15 cellular contexts compared by ENCODE assay signal in genomic region chr6:45500924-45501816, GRCh38.
DNase-seq lines count a peak whose midpoint lies in the region; ATAC-seq, FAIRE-seq and TF ChIP-seq lines count a peak whose summit lies in the region.
"Had no signal": no experiment of that assay in that cellular context is flagged by ENCODE, and none has a peak within 500 bp of the region (broad histone marks: within the 10 kb centered on the region; RNA-seq: fewer than 3 reads in every experiment).

No MANE protein-coding gene starts in this region.

- no peak for TF ChIP-seq POLR2A in K562 (conservative IDR thresholded peaks at IDR 0.05)

- H3K9ac ChIP-seq in Karpas-422 (ENCODE audit: low read length) = no peak overlapping the region
- no peak overlapping the region for H3K9ac ChIP-seq in K562 (ENCODE audit: insufficient read depth in 1 of 2, low read depth in 2 of 2, low read length in 2 of 2)

- no peaks in the 10 kb centered on the region for H3K27me3 ChIP-seq in Karpas-422 (ENCODE audit: low read length)
- H3K27me3 ChIP-seq in K562 (ENCODE audit: control insufficient read depth in 2 of 2, insufficient read depth in 2 of 2, low read length in 2 of 2) = no peaks in the 10 kb centered on the region
- H3K27me3 ChIP-seq in heart right ventricle = no peaks in the 10 kb centered on the region

- CTCF ChIA-PET in K562 (lab: Yijun Ruan, JAX; ENCODE audit: low intra/inter-chr PET ratio) = interaction anchor here (0.7 kb wide), 1 partner anchor 27 kb away, joined by 3 read pairs; no protein-coding TSS in a partner anchor

- H4K20me1 ChIP-seq in Karpas-422 (ENCODE audit: insufficient read depth, low read depth, low read length) = no peaks in the 10 kb centered on the region
- no peaks in the 10 kb centered on the region for H4K20me1 ChIP-seq in K562 (replicated peaks; ENCODE audit: control insufficient read depth, insufficient read depth, low read length)

- POLR2A ChIA-PET in K562 (lab: Yijun Ruan, JAX) = interaction anchor here (0.5 to 1.5 kb wide), 4 partner anchors 8 to 31 kb away, joined by 3 to 5 read pairs (median 4); no protein-coding TSS in a partner anchor

- peaks cover 5% of the 10 kb centered on the region for H3K4me1 ChIP-seq in Karpas-422 (ENCODE audit: low read length)
- peaks cover 0 to 14% of the 10 kb centered on the region in 2 experiments; a peak in 1 of 5 replicates for H3K4me1 ChIP-seq in K562 (replicated peaks in 1 of 2; ENCODE audit: control insufficient read depth in 2 of 2, insufficient read depth in 2 of 2, low read length in 2 of 2)
- H3K4me1 ChIP-seq in heart right ventricle = peaks cover 0 to 16% (median 4%) of the 10 kb centered on the region in 9 donors

- peak; percentile 22 to 51; a peak in 3 of 4 replicates for TF ChIP-seq RAD21 in K562 (CRISPR knock-in tag; conservative IDR thresholded peaks at IDR 0.05 in 1 of 2, IDR thresholded peaks at IDR 0.05 in 1 of 2)

- in situ Hi-C loops in K562 (cut with MboI) = no loop called here

- H3K9me1 ChIP-seq in K562 (ENCODE audit: control insufficient read depth, insufficient read depth, low read length) = no peaks in the 10 kb centered on the region

- peak; percentile 85 for DNase-seq in Karpas-422
- peak; percentile 64 to 73 (median 68) for DNase-seq in K562 (ENCODE audit: extremely low read depth in 1 of 4, low spot score in 3 of 4)
- DNase-seq in mesothelial cell of epicardium (ENCODE audit: low spot score in 2 of 2, unreplicated experiment in 2 of 2) = no peak
- no peak for DNase-seq in heart right ventricle
- DNase-seq in activated T-cell treated with anti-CD3 and anti-CD28 coated beads, Interleukin-2, amount 50 U/mL, for 1 hour = no peak
- DNase-seq in left colon = no peak
- no peak for DNase-seq in EL
- DNase-seq: activated CD4-positive, alpha-beta T cell treated with anti-CD3 and anti-CD28 coated beads, Interleukin-2, amount 50 U/mL, for 4 hours; effector memory CD4-positive, alpha-beta T cell; NCI-H510A treated with DMSO at 0.1 percent for 48 hours; stimulated activated CD4-positive, alpha-beta T cell treated with anti-CD3 and anti-CD28 coated beads, Interleukin-4, amount 100 ng/mL, for 1 hour; T-helper 1 cell had no signal

- no peak for TF ChIP-seq EP300 in K562 (IDR thresholded peaks at IDR 0.05; ENCODE audit: low read length)

- H3K36me3 ChIP-seq in Karpas-422 (ENCODE audit: insufficient read depth, low read length) (no peaks in the 10 kb centered on the region), K562 (ENCODE audit: control insufficient read depth, insufficient read depth, low read length) (no peaks in the 10 kb centered on the region), heart right ventricle (no peaks in the 10 kb centered on the region)

- H2AFZ ChIP-seq in Karpas-422 (ENCODE audit: low read length) = no peak overlapping the region
- no peak overlapping the region for H2AFZ ChIP-seq in K562 (ENCODE audit: low read depth, low read length)

- H3K9me3 ChIP-seq in Karpas-422 (ENCODE audit: low read length) (no peaks in the 10 kb centered on the region), K562 (replicated peaks; ENCODE audit: control insufficient read depth, insufficient read depth, low read depth, low read length) (no peaks in the 10 kb centered on the region), heart right ventricle (no peaks in the 10 kb centered on the region)

- no peak overlapping the region for H3K4me3 Mint-ChIP-seq in mesothelial cell of epicardium
- H3K4me3 Mint-ChIP-seq: activated naive CD8-positive, alpha-beta T cell had no signal

- H3K4me2 ChIP-seq in Karpas-422 (ENCODE audit: low read depth, low read length, poor library complexity, severe bottlenecking) (no peak overlapping the region), K562 (ENCODE audit: insufficient read depth, low read length) (no peak overlapping the region)

- no TSS peak for BruUV-seq in K562 (replicated peaks; lab: Mats Ljungman, UMichigan)

- no peaks in the 10 kb centered on the region for H3K79me2 ChIP-seq in Karpas-422 (ENCODE audit: low read length)
- no peaks in the 10 kb centered on the region for H3K79me2 ChIP-seq in K562 (ENCODE audit: control insufficient read depth, insufficient read depth, low read length)

- peaks cover 19% of the 10 kb centered on the region for H3K27me3 Mint-ChIP-seq in mesothelial cell of epicardium (ENCODE audit: low read depth)
- H3K27me3 Mint-ChIP-seq: activated naive CD8-positive, alpha-beta T cell had no signal

- TF ChIP-seq CTCF in GM12874 (IDR thresholded peaks at IDR 0.05; ENCODE audit: insufficient read depth, low read depth, low read length) (peak; percentile 70), K562 (IDR thresholded peaks at IDR 0.05 in 2 of 3, conservative IDR thresholded peaks at IDR 0.05 in 1 of 3; ENCODE audit: insufficient read depth in 2 of 3, low read depth in 1 of 3, low read length in 3 of 3) (peak; percentile 83 to 93 (median 83)), mesothelial cell of epicardium (IDR thresholded peaks at IDR 0.05; ENCODE audit: unreplicated experiment) (peak; percentile 27), heart right ventricle (IDR thresholded peaks at IDR 0.05) (no peak)

- H3K4me1 Mint-ChIP-seq in mesothelial cell of epicardium = peaks cover 22% of the 10 kb centered on the region

- no peaks in the 10 kb centered on the region for H3K36me3 Mint-ChIP-seq in mesothelial cell of epicardium

- ATAC-seq in K562 (peak; percentile 96), heart right ventricle (no peak), left colon (no peak)

- intact Hi-C loops in K562 (cut with micrococcal nuclease) = no loop called here
- intact Hi-C loops in heart right ventricle (cut with DNase I) = no loop called here
- intact Hi-C loops in left colon (cut with DNase I, micrococcal nuclease) = no loop called here

- no peaks in the 10 kb centered on the region for H3K9me2 ChIP-seq in Karpas-422 (replicated peaks; ENCODE audit: insufficient read depth, low read length)

- H3K9me3 Mint-ChIP-seq in mesothelial cell of epicardium = peaks cover 3% of the 10 kb centered on the region

- FAIRE-seq in K562 (lab: Jason Lieb, UNC) = peak; percentile 93
- FAIRE-seq: islet of Langerhans had no signal

- WGBS in K562 (ENCODE audit: insufficient coverage, low coverage, missing lambda C conversion rate) = 19% methylated on average over 6 of the region's 6 CpGs
- WGBS in heart right ventricle, 2 donors = 82 to 88% methylated on average over 6 of the region's 6 CpGs

- no peak overlapping the region for H3K27ac ChIP-seq in Karpas-422 (ENCODE audit: low read length)
- no peak overlapping the region for H3K27ac ChIP-seq in K562 (ENCODE audit: extremely low read depth, low read depth, low read length)
- no peak overlapping the region for H3K27ac ChIP-seq in heart right ventricle

- H3K4me3 ChIP-seq in Karpas-422 (ENCODE audit: low read length) (no peak overlapping the region), K562 (no peak overlapping the region), heart right ventricle (no peak overlapping the region)

- no peak overlapping the region for H3K27ac Mint-ChIP-seq in mesothelial cell of epicardium
- H3K27ac Mint-ChIP-seq: activated naive CD8-positive, alpha-beta T cell had no signal

TF ChIP-seq in K562, 482 proteins besides CTCF, POLR2A, EP300 and RAD21 (continues in another document):
- TF ChIP-seq THAP12 (CRISPR knock-in tag; IDR thresholded peaks at IDR 0.05) (no peak), PBX2 (CRISPR knock-in tag; IDR thresholded peaks at IDR 0.05; ENCODE audit: low read depth) (no peak), PBX2 (tag; conservative IDR thresholded peaks at IDR 0.05; ENCODE audit: low read depth) (peak; percentile 44; the same call in 1 of the 2 replicates), ZNF41 (CRISPR knock-in tag; conservative IDR thresholded peaks at IDR 0.05) (no peak)

Comparison
In these comparisons a context has a peak if more than half of its experiments do, and no peak if none do; other contexts are left out.
1. CTCF ChIP-seq: peak in GM12874 (single experiment), K562 (3 of 3) and mesothelial cell of epicardium (single experiment); none in heart right ventricle (0 of 9).
2. DNase-seq: peak in Karpas-422 (single experiment) and K562 (4 of 4); none in mesothelial cell of epicardium (0 of 2), heart right ventricle (0 of 2), activated T-cell treated with anti-CD3 and anti-CD28 coated beads, Interleukin-2, amount 50 U/mL, for 1 hour (single experiment), left colon (0 of 2) and EL (single experiment).